9 cellular contexts compared by ENCODE assay signal in the genomic region with DNA sequence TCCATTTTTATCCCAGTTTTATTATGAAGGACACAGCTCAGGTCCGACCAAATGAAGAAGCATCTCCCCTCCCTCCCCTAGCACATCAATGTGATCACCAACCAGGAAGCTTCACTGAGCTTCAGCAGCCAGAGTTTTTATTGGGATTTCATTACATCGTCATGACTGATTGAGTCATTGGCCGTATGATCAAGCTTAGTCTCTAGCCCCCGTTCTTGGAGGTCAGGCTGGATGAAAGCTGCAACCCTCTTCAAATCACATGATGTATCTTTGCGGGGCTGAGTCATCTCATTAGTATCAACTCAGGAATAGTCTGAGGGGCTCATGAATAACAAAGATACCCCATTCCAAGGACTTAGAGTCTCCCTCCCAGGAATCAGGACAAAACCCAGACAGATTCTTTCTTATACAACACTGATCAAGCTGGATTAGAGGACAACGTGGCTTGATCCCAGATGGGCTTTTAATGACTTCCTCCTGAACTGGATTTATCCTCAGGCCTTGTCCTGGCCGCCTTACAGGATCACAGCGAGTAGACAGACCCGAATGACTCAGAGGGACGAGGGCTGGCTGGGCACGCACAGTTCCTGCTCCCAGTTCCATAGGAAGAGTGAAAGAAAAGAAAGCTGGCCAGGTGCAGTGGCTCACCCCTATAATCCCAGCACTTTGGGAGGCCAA. TPM values are rescaled to one million over a fixed set of nuclear protein-coding genes. Genes with fewer than 3 reads are reported as not detected.
A peak's percentile ranks its signal among the peaks of the same experiment; 100 is the strongest.
DNase-seq lines count a peak whose midpoint lies in the region; TF ChIP-seq lines count a peak whose summit lies in the region.
"Had no signal": no experiment of that assay in that cellular context is flagged by ENCODE, and none has a peak within 500 bp of the region (broad histone marks: within the 10 kb centered on the region; RNA-seq: fewer than 3 reads in every experiment).

No MANE protein-coding gene starts in this region.

- no peak overlapping the region for H2BK15ac ChIP-seq in H9 (ENCODE audit: low read depth, low read length)

- H3K9me3 Mint-ChIP-seq in H9, result peaks cover 9 to 12% of the 10 kb centered on the region in 2 experiments

- H3K27ac ChIP-seq in H9 (ENCODE audit: insufficient read length, low read depth, low read length), result no peak overlapping the region
- peak overlapping the region; percentile 82 for H3K27ac ChIP-seq in hepatocyte
- H3K27ac ChIP-seq in thyroid gland, result peak overlapping the region in 2 of 3 donors; percentile 28 to 46

- no peak overlapping the region for H3K14ac ChIP-seq in H9 (ENCODE audit: insufficient read depth, low read length)

- H3K4me1 ChIP-seq in H9 (ENCODE audit: insufficient read depth, low read length) (peaks cover 3% of the 10 kb centered on the region; the same call in 1 of the 2 replicates), hepatocyte (ENCODE audit: insufficient read depth) (peaks cover 21% of the 10 kb centered on the region), thyroid gland (peaks cover 11 to 26% of the 10 kb centered on the region in 2 donors)

- H4K20me1 ChIP-seq in H9 (ENCODE audit: control insufficient read depth, insufficient read depth, insufficient read length) (no peaks in the 10 kb centered on the region), hepatocyte (ENCODE audit: insufficient read depth, poor library complexity, severe bottlenecking) (no peaks in the 10 kb centered on the region)

- no peak overlapping the region for H4K5ac ChIP-seq in H9 (ENCODE audit: insufficient read length, low read depth, low read length)

- no peak overlapping the region for H3K9ac ChIP-seq in H9 (ENCODE audit: extremely low read depth, insufficient read length, low read length)

- H4K91ac ChIP-seq in H9 (ENCODE audit: insufficient read length, low read depth, low read length), result no peak overlapping the region

- intact Hi-C loops in thyroid gland (cut with DNase I) (no loop called here), head of caudate nucleus (cut with DNase I) (no loop called here), cardiac septum (cut with DNase I) (no loop called here)

- H3T11ph ChIP-seq in H9 (ENCODE audit: low read length), result no peak overlapping the region

- no peak overlapping the region; a peak in 1 of 5 replicates for H3K4me3 Mint-ChIP-seq in H9

- H2BK20ac ChIP-seq in H9 (ENCODE audit: low read depth, low read length, poor library complexity, severe bottlenecking), result no peak overlapping the region

- no peak overlapping the region for H3K23ac ChIP-seq in H9 (ENCODE audit: insufficient read length, low read depth, low read length)

- H3K27me3 Mint-ChIP-seq in H9 (ENCODE audit: low read depth), result no peaks in the 10 kb centered on the region
- H3K27me3 Mint-ChIP-seq: progenitor cell of endocrine pancreas had no signal

- H2BK12ac ChIP-seq in H9 (ENCODE audit: insufficient read length, low read depth, low read length), result no peak overlapping the region

- H3K4me3 ChIP-seq in hepatocyte (no peak overlapping the region), thyroid gland (replicated peaks in 1 of 3) (no peak overlapping the region)

- no peak overlapping the region for H2AK5ac ChIP-seq in H9 (ENCODE audit: insufficient read length, low read length)

- H2BK120ac ChIP-seq in H9 (ENCODE audit: low read depth, low read length, poor library complexity, severe bottlenecking), result no peak overlapping the region

- no peak for TF ChIP-seq CTCF in H9 (conservative IDR thresholded peaks at IDR 0.05)
- TF ChIP-seq CTCF in hepatocyte (IDR thresholded peaks at IDR 0.05; ENCODE audit: poor library complexity), result no peak
- TF ChIP-seq CTCF in thyroid gland (IDR thresholded peaks at IDR 0.05), result no peak

- H3K9me2 ChIP-seq in hepatocyte (replicated peaks; ENCODE audit: insufficient read depth), result no peaks in the 10 kb centered on the region

- no peak for TF ChIP-seq POLR2A in thyroid gland (IDR thresholded peaks at IDR 0.05)

- H3K18ac ChIP-seq in H9 (ENCODE audit: insufficient read length, low read depth, low read length), result no peak overlapping the region

- WGBS in H9 (ENCODE audit: extremely low coverage, insufficient read length, low lambda C conversion rate), result no CpG with 5 or more reads among the region's 11 CpGs
- WGBS in hepatocyte (ENCODE audit: low lambda C conversion rate, missing lambda C conversion rate), result 65% methylated on average over 11 of the region's 11 CpGs
- WGBS in thyroid gland, 2 donors, result 78 to 92% methylated on average over 11 of the region's 11 CpGs

- no peaks in the 10 kb centered on the region for H3K79me1 ChIP-seq in H9 (ENCODE audit: insufficient read depth, low read depth, low read length, poor library complexity, severe bottlenecking)

- H4K8ac ChIP-seq in H9 (replicated peaks; ENCODE audit: insufficient read length, low read depth, low read length), result no peak overlapping the region

- H3K27me3 ChIP-seq in H9 (ENCODE audit: insufficient read depth, low read length), result no peaks in the 10 kb centered on the region
- no peaks in the 10 kb centered on the region for H3K27me3 ChIP-seq in hepatocyte
- no peaks in the 10 kb centered on the region for H3K27me3 ChIP-seq in thyroid gland

- H3K4me2 ChIP-seq in H9 (ENCODE audit: insufficient read depth, insufficient read length, low read length), result no peak overlapping the region
- H3K4me2 ChIP-seq in hepatocyte, result no peak overlapping the region

- no peaks in the 10 kb centered on the region for H3K9me3 ChIP-seq in H9 (ENCODE audit: control insufficient read depth, low read depth, low read length)
- H3K9me3 ChIP-seq in hepatocyte (ENCODE audit: low read depth), result no peaks in the 10 kb centered on the region
- H3K9me3 ChIP-seq in thyroid gland, result no peaks in the 10 kb centered on the region

- no peaks in the 10 kb centered on the region for H3K79me2 ChIP-seq in H9 (ENCODE audit: insufficient read depth, low read length)
- H3K79me2 ChIP-seq in hepatocyte, result peaks cover 6% of the 10 kb centered on the region

- H3K36me3 ChIP-seq in hepatocyte (replicated peaks; ENCODE audit: insufficient read depth, low read depth) (no peaks in the 10 kb centered on the region), thyroid gland (peaks cover 0 to 13% of the 10 kb centered on the region in 2 donors)

- peaks cover 16 to 19% of the 10 kb centered on the region in 2 experiments for H3K4me1 Mint-ChIP-seq in H9

- H3K27ac Mint-ChIP-seq in H9, result peak overlapping the region in 2 of 3 experiments; percentile 28 to 82; a peak in 1 of 7 replicates
- H3K27ac Mint-ChIP-seq: progenitor cell of endocrine pancreas had no signal

- H2AFZ ChIP-seq in H9 (ENCODE audit: low read length), result no peak overlapping the region
- no peak overlapping the region for H2AFZ ChIP-seq in hepatocyte

- no peak overlapping the region for H3K56ac ChIP-seq in H9 (ENCODE audit: insufficient read length, low read depth, low read length)

- peaks cover 3% of the 10 kb centered on the region for H3K23me2 ChIP-seq in H9 (ENCODE audit: insufficient read length, low read depth, low read length, poor library complexity, severe bottlenecking)

- H2BK5ac ChIP-seq in H9 (ENCODE audit: insufficient read length, low read length), result no peak overlapping the region

- no peak overlapping the region for H3K4ac ChIP-seq in H9 (ENCODE audit: low read depth, low read length)

- DNase-seq in H9, result no peak
- peak; percentile 94 for DNase-seq in amniotic epithelial cell (ENCODE audit: low read depth)
- DNase-seq in hepatocyte (ENCODE audit: low spot score), result peak; percentile 59
- DNase-seq in thyroid gland, result peak; percentile 14 to 24
- DNase-seq in head of caudate nucleus, result no peak
- DNase-seq in SKM-1 treated with dmso at 0.1 percent for 144 hours (lab: John Stamatoyannopoulos, UW; ENCODE audit: unreplicated experiment), result no peak
- no peak for DNase-seq in cardiac septum (ENCODE audit: low spot score)
- no peak for DNase-seq in activated gamma-delta T cell (lab: John Stamatoyannopoulos, UW)

- H3K36me3 Mint-ChIP-seq in H9 (ENCODE audit: insufficient read depth in 1 of 3, low read depth in 3 of 3), result peaks cover 35 to 57% (median 45%) of the 10 kb centered on the region in 3 experiments

RNA-seq across cellular contexts. Expression of a gene that starts 14.5 kb away (rescaled TPM):
- total RNA-seq in H9 (2021), result 63.0 and 63.8 TPM in 2 replicates
- total RNA-seq in hepatocyte, result 23.8 and 24.6 TPM in 2 replicates
- 10.7 and 16.2 TPM in 2 replicates for polyA plus RNA-seq in hepatocyte
- 10 to 100 TPM; 16.7 to 32.8 (median 21.5) TPM for total RNA-seq in thyroid gland
- total RNA-seq in cardiac septum, result 13.6 TPM

Comparison
In these comparisons a context has a peak if more than half of its experiments do, and no peak if none do; other contexts are left out.
1. DNase-seq: peak in amniotic epithelial cell (single experiment), hepatocyte (single experiment) and thyroid gland (2 of 2); none in H9 (single experiment), head of caudate nucleus (0 of 42), SKM-1 treated with dmso at 0.1 percent for 144 hours (single experiment), cardiac septum (single experiment) and activated gamma-delta T cell (single experiment).